ENCODE assay signal across 8 cellular contexts in the genomic region with DNA sequence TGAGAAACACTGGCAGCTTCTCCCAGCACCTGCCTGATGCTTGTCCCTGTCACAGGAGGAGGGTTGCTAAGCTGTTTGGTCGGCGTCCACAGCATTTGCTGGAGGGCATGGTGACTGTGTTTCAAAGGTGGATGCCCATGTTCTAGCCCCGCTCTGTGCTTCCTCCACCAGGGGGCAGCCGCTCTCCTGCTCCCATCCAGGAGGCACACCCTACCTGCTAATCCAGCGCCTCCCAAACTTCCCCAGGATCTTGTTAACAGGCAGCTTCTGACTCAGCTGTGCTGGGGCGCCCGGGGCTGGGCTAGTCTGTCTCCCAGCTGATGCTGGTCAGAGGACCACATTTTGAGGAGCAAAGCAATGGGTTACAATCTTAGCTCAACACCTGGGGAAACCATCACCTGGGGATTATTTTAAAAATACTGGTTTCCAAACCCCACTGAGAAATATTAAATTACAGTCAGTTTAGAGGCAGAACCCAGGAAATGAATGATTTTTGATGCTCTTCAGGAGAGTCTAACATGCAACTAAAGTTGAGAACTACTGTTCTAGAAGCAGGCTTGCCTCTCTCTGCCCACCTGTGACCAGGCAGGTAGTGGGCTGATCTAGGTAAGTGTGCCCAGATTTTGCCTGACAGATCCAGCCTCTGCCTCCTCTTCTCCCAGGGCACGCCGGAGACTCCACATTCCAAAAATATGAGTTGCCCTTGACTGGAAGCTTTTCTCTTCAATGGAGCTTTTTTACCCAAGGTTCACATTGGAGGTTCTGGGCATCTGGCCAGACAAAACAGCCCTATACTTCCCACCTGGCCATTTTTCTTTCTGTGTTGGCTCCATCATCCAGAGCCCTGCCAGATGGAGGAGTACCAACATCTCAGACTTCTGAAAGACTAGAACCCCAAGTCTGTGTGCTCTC.
DNase-seq lines count a peak whose midpoint lies in the region; ATAC-seq, FAIRE-seq and TF ChIP-seq lines count a peak whose summit lies in the region.

No MANE protein-coding gene starts in this region.

- H3K4me1 ChIP-seq in HAP-1 = no peaks in the 10 kb centered on the region
- H3K4me1 ChIP-seq in OCI-LY3 (ENCODE audit: low read length) = no peaks in the 10 kb centered on the region
- H3K4me1 ChIP-seq in adrenal gland (replicated peaks in 1 of 2) = no peaks in the 10 kb centered on the region
- no peaks in the 10 kb centered on the region for H3K4me1 ChIP-seq in HepG2 (ENCODE audit: insufficient read depth, low read length)
- H3K4me1 ChIP-seq in thyroid gland = no peaks in the 10 kb centered on the region

- H3K9me3 ChIP-seq in HAP-1 (no peaks in the 10 kb centered on the region), OCI-LY3 (ENCODE audit: insufficient read depth, low read length) (no peaks in the 10 kb centered on the region), adrenal gland (replicated peaks in 1 of 3) (no peaks in the 10 kb centered on the region), HepG2 (ENCODE audit: low read length) (no peaks in the 10 kb centered on the region), thyroid gland (no peaks in the 10 kb centered on the region)

- POLR2A ChIA-PET in HepG2 (lab: Yijun Ruan, JAX) = no interaction called here

- 21 to 32% (median 23%) methylated on average over 4 to 9 of the region's 9 CpGs for WGBS in adrenal gland, 4 donors
- 2% methylated on average over 6 of the region's 9 CpGs for WGBS in HepG2 (ENCODE audit: low lambda C conversion rate)
- WGBS in thyroid gland, 2 donors = 16% methylated on average over 9 of the region's 9 CpGs

- H3K9ac ChIP-seq in OCI-LY3 (ENCODE audit: low read length) (no peak overlapping the region), HepG2 (ENCODE audit: insufficient read depth, low read depth, low read length) (no peak overlapping the region)

- peak; percentile 19; the same call in 1 of the 2 replicates for TF ChIP-seq RAD21 in HepG2 (CRISPR knock-in tag; IDR thresholded peaks at IDR 0.05)

- H4K20me1 ChIP-seq in OCI-LY3 (ENCODE audit: insufficient read depth, low read length) (no peaks in the 10 kb centered on the region), HepG2 (ENCODE audit: insufficient read depth, low read length) (no peaks in the 10 kb centered on the region)

- no peaks in the 10 kb centered on the region for H3K27me3 ChIP-seq in HAP-1 (ENCODE audit: low read depth)
- peaks cover 8% of the 10 kb centered on the region; the same call in 1 of the 2 replicates for H3K27me3 ChIP-seq in OCI-LY3 (ENCODE audit: low read depth, low read length)
- peaks cover 19% of the 10 kb centered on the region for H3K27me3 ChIP-seq in adrenal gland
- peaks cover 1 to 36% of the 10 kb centered on the region in 2 experiments; a peak in 4 of 5 replicates for H3K27me3 ChIP-seq in HepG2 (ENCODE audit: control insufficient read depth in 1 of 2, insufficient read depth in 2 of 2, low read length in 2 of 2)
- H3K27me3 ChIP-seq in thyroid gland = no peaks in the 10 kb centered on the region

- H3K27ac ChIP-seq in OCI-LY3 (ENCODE audit: low read length) (no peak overlapping the region), adrenal gland (no peak overlapping the region), HepG2 (ENCODE audit: extremely low read length, insufficient read depth, low read length) (no peak overlapping the region), thyroid gland (no peak overlapping the region)

- TF ChIP-seq POLR2A in adrenal gland (IDR thresholded peaks at IDR 0.05) (no peak), HepG2 (IDR thresholded peaks at IDR 0.05; ENCODE audit: insufficient read depth in 1 of 2, low read depth in 2 of 2, low read length in 2 of 2) (no peak), thyroid gland (IDR thresholded peaks at IDR 0.05) (no peak)

- TF ChIP-seq CTCF in OCI-LY3 (IDR thresholded peaks at IDR 0.05; ENCODE audit: low read depth, low read length) (peak; percentile 67), adrenal gland (IDR thresholded peaks at IDR 0.05) (peak; percentile 20 to 43 (median 34)), HepG2 (CRISPR knock-in tag; IDR thresholded peaks at IDR 0.05) (peak; percentile 78), thyroid gland (IDR thresholded peaks at IDR 0.05) (peak in 5 of 6 experiments; percentile 6 to 45 (median 19))

- H3K4me3 ChIP-seq in HAP-1 = no peak overlapping the region
- H3K4me3 ChIP-seq in OCI-LY3 (ENCODE audit: low read length) = peak overlapping the region; percentile 31; the same call in 1 of the 2 replicates
- H3K4me3 ChIP-seq in adrenal gland = no peak overlapping the region
- no peak overlapping the region for H3K4me3 ChIP-seq in HepG2 (replicated peaks in 1 of 3; ENCODE audit: insufficient read depth in 1 of 3, low read depth in 2 of 3, low read length in 3 of 3)
- no peak overlapping the region for H3K4me3 ChIP-seq in thyroid gland (replicated peaks in 1 of 3)

- H3K79me2 ChIP-seq in OCI-LY3 (ENCODE audit: low read length) = no peaks in the 10 kb centered on the region
- H3K79me2 ChIP-seq in HepG2 (ENCODE audit: insufficient read depth, low read length) = no peaks in the 10 kb centered on the region

- DNase-seq in COR-L47 (lab: John Stamatoyannopoulos, UW) = peak; percentile 39
- peak; percentile 44 to 78 for DNase-seq in HAP-1 (ENCODE audit: low spot score in 2 of 2)
- DNase-seq in adrenal gland = peak in 5 of 7 donors; percentile 27 to 57 (median 48)
- peak; percentile 36 for DNase-seq in HepG2 (ENCODE audit: low spot score)
- DNase-seq in thyroid gland = peak; percentile 32 to 46

- ATAC-seq in HepG2 (peak; percentile 95), HG03139 (IDR thresholded peaks at IDR 0.05; ENCODE audit: unreplicated experiment) (no peak), HG02970 (IDR thresholded peaks at IDR 0.05; ENCODE audit: low FRiP score, unreplicated experiment) (no peak)

- H3K4me2 ChIP-seq in OCI-LY3 (ENCODE audit: low read length) = peak overlapping the region; percentile 55
- no peak overlapping the region for H3K4me2 ChIP-seq in HepG2 (ENCODE audit: low read depth, low read length)

- H3K36me3 ChIP-seq in HAP-1 (replicated peaks) = no peaks in the 10 kb centered on the region
- no peaks in the 10 kb centered on the region for H3K36me3 ChIP-seq in OCI-LY3 (replicated peaks; ENCODE audit: low read depth, low read length)
- no peaks in the 10 kb centered on the region for H3K36me3 ChIP-seq in adrenal gland (replicated peaks in 1 of 2)
- no peaks in the 10 kb centered on the region for H3K36me3 ChIP-seq in HepG2 (replicated peaks in 1 of 2; ENCODE audit: control insufficient read depth in 1 of 2, insufficient read depth in 2 of 2, low read length in 2 of 2)
- no peaks in the 10 kb centered on the region for H3K36me3 ChIP-seq in thyroid gland

- no peak for TF ChIP-seq EP300 in HepG2 (IDR thresholded peaks at IDR 0.05; ENCODE audit: low read depth in 2 of 2, low read length in 2 of 2)
- TF ChIP-seq EP300 in HepG2 (CRISPR knock-in tag; IDR thresholded peaks at IDR 0.05; ENCODE audit: borderline replicate concordance) = no peak

- H2AFZ ChIP-seq in OCI-LY3 (ENCODE audit: low read depth, low read length) (no peak overlapping the region; the same call in 1 of the 2 replicates), HepG2 (ENCODE audit: low read length) (no peak overlapping the region)

- no TSS peak for BruUV-seq in HepG2 (replicated peaks; lab: Mats Ljungman, UMichigan)

- intact Hi-C loops in adrenal gland (cut with DNase I) = no loop called here
- intact Hi-C loops in HepG2 (cut with micrococcal nuclease; ENCODE audit: unreplicated experiment) = no loop called here
- intact Hi-C loops in thyroid gland (cut with DNase I) = no loop called here

- CTCF ChIA-PET in HepG2 (lab: Yijun Ruan, JAX; ENCODE audit: low intra/inter-chr PET ratio, low total read pairs) = interaction anchor here (1.6 kb wide), 1 partner anchor 394 kb away, joined by 10 read pairs; no protein-coding TSS in a partner anchor

- FAIRE-seq in HepG2 (lab: Jason Lieb, UNC) = peak; percentile 43

- in situ Hi-C loops in HAP-1 (cut with MboI; ENCODE audit: low sequenced_read_pairs) = loop anchor here (25.0 kb wide), 1 partner anchor 936 kb away; no protein-coding TSS in a partner anchor
- in situ Hi-C loops in HepG2 (cut with HindIII; ENCODE audit: extremely low pct_ligation_motif_present, low pct_unique_long_range_greater_than_20kb) = loop anchor here (25.0 kb wide), 1 partner anchor 936 kb away; no protein-coding TSS in a partner anchor

TF ChIP-seq in HepG2, 621 proteins besides CTCF, POLR2A, EP300 and RAD21:
- peak; percentile 32; the same call in 1 of the 2 replicates for TF ChIP-seq MYC (CRISPR knock-in tag; IDR thresholded peaks at IDR 0.05; ENCODE audit: borderline replicate concordance)
- TF ChIP-seq XRCC5 (optimal IDR thresholded peaks at IDR 0.05; ENCODE audit: low read length) = peak; percentile 66
- peak; percentile 35; the same call in 1 of the 2 replicates for TF ChIP-seq KDM2A (CRISPR knock-in tag; IDR thresholded peaks at IDR 0.05; ENCODE audit: borderline replicate concordance, low read depth)
- no peak for TF ChIP-seq ZNF530 (CRISPR knock-in tag; IDR thresholded peaks at IDR 0.05; ENCODE audit: low read depth)
- TF ChIP-seq ZBTB3 (CRISPR knock-in tag; IDR thresholded peaks at IDR 0.05; ENCODE audit: borderline replicate concordance, low read depth) = no peak
- 0 out of 2 replicates have a peak, but pooled peaks have one; percentile 17 for TF ChIP-seq GABPB1 (CRISPR knock-in tag; IDR thresholded peaks at IDR 0.05)
- peak; percentile 52 for TF ChIP-seq STAG1 (CRISPR knock-in tag; IDR thresholded peaks at IDR 0.05)
- TF ChIP-seq SMC3 (IDR thresholded peaks at IDR 0.05; ENCODE audit: low read length) = 0 out of 2 replicates have a peak, but pooled peaks have one; percentile 15

Comparison
In these comparisons a context has a peak if more than half of its experiments do, and no peak if none do; other contexts are left out.
1. CTCF ChIP-seq: peak in every context shown above with its lines; median percentile 78 in HepG2; 67 in OCI-LY3; 34 in adrenal gland; 19 in thyroid gland.